ENCODE assay signal across 23 cellular contexts in genomic region chr19:10637894-10638293, GRCh38. TPM values are rescaled to one million over a fixed set of nuclear protein-coding genes. Genes with fewer than 3 reads are reported as not detected.
DNase-seq lines count a peak whose midpoint lies in the region; ATAC-seq and TF ChIP-seq lines count a peak whose summit lies in the region.
"Had no signal": no experiment of that assay in that cellular context is flagged by ENCODE, and none has a peak within 500 bp of the region (broad histone marks: within the 10 kb centered on the region; RNA-seq: fewer than 3 reads in every experiment).

No MANE protein-coding gene starts in this region.

- H4K20me1 ChIP-seq in osteoblast (ENCODE audit: insufficient read depth, low read length), result peaks cover 2% of the 10 kb centered on the region

- peaks cover 59% of the 10 kb centered on the region for H3K36me3 Mint-ChIP-seq in T-helper 2 cell treated with Interferon-gamma antibody and Interleukin-4, amounts not matched to agents 5 μg/mL and 100 μg/mL, for 36 hours (ENCODE audit: low read depth)
- peaks cover 67% of the 10 kb centered on the region for H3K36me3 Mint-ChIP-seq in activated T-helper 2 cell treated with anti-CD3 and anti-CD28 coated beads, Interferon-gamma antibody, Interleukin-2, Interleukin-4, amounts not matched to agents 10 μg/mL and 5 μg/mL and 100 μg/mL, durations not matched to agents 14 hours and 24 hours and 36 hours (ENCODE audit: low read depth)

- no peaks in the 10 kb centered on the region for H3K27me3 ChIP-seq in osteoblast (ENCODE audit: insufficient read depth, low read length)
- H3K27me3 ChIP-seq: heart left ventricle, spleen, thyroid gland had no signal

- intact Hi-C loops in activated T-helper 2 cell treated with anti-CD3 and anti-CD28 coated beads, Interferon-gamma antibody, Interleukin-2, Interleukin-4, amounts not matched to agents 10 μg/mL and 5 μg/mL and 100 μg/mL, durations not matched to agents 14 hours and 24 hours and 36 hours (cut with micrococcal nuclease), result no loop called here

- peaks cover 57% of the 10 kb centered on the region for H3K36me3 ChIP-seq in osteoblast (ENCODE audit: insufficient read depth, low read length)

- no peaks in the 10 kb centered on the region for H3K79me2 ChIP-seq in osteoblast (ENCODE audit: insufficient read depth, low read length)

- H3K27ac Mint-ChIP-seq in T-helper 2 cell treated with Interferon-gamma antibody and Interleukin-4, amounts not matched to agents 5 μg/mL and 100 μg/mL, for 36 hours, result peak overlapping the region; percentile 35
- peak overlapping the region; percentile 42 for H3K27ac Mint-ChIP-seq in activated T-helper 2 cell treated with anti-CD3 and anti-CD28 coated beads, Interferon-gamma antibody, Interleukin-2, Interleukin-4, amounts not matched to agents 10 μg/mL and 5 μg/mL and 100 μg/mL, durations not matched to agents 14 hours and 24 hours and 36 hours

- peaks cover 6% of the 10 kb centered on the region for H3K4me1 Mint-ChIP-seq in T-helper 2 cell treated with Interferon-gamma antibody and Interleukin-4, amounts not matched to agents 5 μg/mL and 100 μg/mL, for 36 hours (ENCODE audit: low read depth)
- peaks cover 10% of the 10 kb centered on the region for H3K4me1 Mint-ChIP-seq in activated T-helper 2 cell treated with anti-CD3 and anti-CD28 coated beads, Interferon-gamma antibody, Interleukin-2, Interleukin-4, amounts not matched to agents 10 μg/mL and 5 μg/mL and 100 μg/mL, durations not matched to agents 14 hours and 24 hours and 36 hours (ENCODE audit: low read depth)

- no peak overlapping the region for H3K4me2 ChIP-seq in osteoblast (ENCODE audit: insufficient read depth, low read length)

- H3K4me3 ChIP-seq in NB4 (ENCODE audit: low read depth, low read length) (no peak overlapping the region), osteoblast (ENCODE audit: insufficient read depth, low read length) (no peak overlapping the region)
- H3K4me3 ChIP-seq: HAP-1, heart left ventricle, lower lobe of right lung, prostate gland, spleen, thyroid gland had no signal

- DNase-seq in T-helper 2 cell treated with Interferon-gamma antibody and Interleukin-4, amounts not matched to agents 5 μg/mL and 100 μg/mL, for 36 hours (ENCODE audit: low spot score), result no peak
- DNase-seq in T-helper 2 cell (no peak), NB4 (ENCODE audit: low read depth) (peak; percentile 81), osteoblast (ENCODE audit: insufficient read length, low spot score, missing footprints) (peak; percentile 61), NAMALWA (ENCODE audit: low spot score) (no peak)
- no peak for DNase-seq in activated T-helper 2 cell treated with anti-CD3 and anti-CD28 coated beads, Interferon-gamma antibody, Interleukin-2, Interleukin-4, amounts not matched to agents 10 μg/mL and 5 μg/mL and 100 μg/mL, durations not matched to agents 14 hours and 24 hours and 36 hours (ENCODE audit: low spot score)
- DNase-seq: activated T-cell treated with anti-CD3 and anti-CD28 coated beads for 4 hours, amniotic stem cell, caudate nucleus, heart left ventricle, KG1, lower lobe of right lung, NCI-H1417, NCI-H82, RPMI8226, spleen, thyroid gland had no signal

- no peak for ATAC-seq in GM21529 (IDR thresholded peaks at IDR 0.05; ENCODE audit: unreplicated experiment)
- no peak for ATAC-seq in GM18517 (IDR thresholded peaks at IDR 0.05; ENCODE audit: unreplicated experiment)
- ATAC-seq: activated CD4-positive, CD25-positive, alpha-beta regulatory T cell treated with anti-CD3 and anti-CD28 coated beads, Interleukin-2, amount 50 U/mL, for 24 hours; heart left ventricle had no signal

- no peak for TF ChIP-seq POLR2A in NB4 (IDR thresholded peaks at IDR 0.05; ENCODE audit: extremely low read depth, insufficient read length)

- no peak overlapping the region for H3K4me3 Mint-ChIP-seq in T-helper 2 cell treated with Interferon-gamma antibody and Interleukin-4, amounts not matched to agents 5 μg/mL and 100 μg/mL, for 36 hours
- no peak overlapping the region for H3K4me3 Mint-ChIP-seq in activated T-helper 2 cell treated with anti-CD3 and anti-CD28 coated beads, Interferon-gamma antibody, Interleukin-2, Interleukin-4, amounts not matched to agents 10 μg/mL and 5 μg/mL and 100 μg/mL, durations not matched to agents 14 hours and 24 hours and 36 hours (ENCODE audit: low read depth)

- H3K9me3 Mint-ChIP-seq in T-helper 2 cell treated with Interferon-gamma antibody and Interleukin-4, amounts not matched to agents 5 μg/mL and 100 μg/mL, for 36 hours, result no peaks in the 10 kb centered on the region
- no peaks in the 10 kb centered on the region for H3K9me3 Mint-ChIP-seq in activated T-helper 2 cell treated with anti-CD3 and anti-CD28 coated beads, Interferon-gamma antibody, Interleukin-2, Interleukin-4, amounts not matched to agents 10 μg/mL and 5 μg/mL and 100 μg/mL, durations not matched to agents 14 hours and 24 hours and 36 hours

- no peaks in the 10 kb centered on the region for H3K4me1 ChIP-seq in osteoblast (ENCODE audit: insufficient read depth, low read length)
- H3K4me1 ChIP-seq: HAP-1, prostate gland had no signal

- no peak for TF ChIP-seq CTCF in NB4 (IDR thresholded peaks at IDR 0.05; ENCODE audit: low read depth, low read length)
- no peak for TF ChIP-seq CTCF in osteoblast (IDR thresholded peaks at IDR 0.05; ENCODE audit: extremely low read depth, low read depth, low read length)

- H3K27me3 Mint-ChIP-seq in T-helper 2 cell treated with Interferon-gamma antibody and Interleukin-4, amounts not matched to agents 5 μg/mL and 100 μg/mL, for 36 hours (ENCODE audit: low read depth), result no peaks in the 10 kb centered on the region
- H3K27me3 Mint-ChIP-seq in activated T-helper 2 cell treated with anti-CD3 and anti-CD28 coated beads, Interferon-gamma antibody, Interleukin-2, Interleukin-4, amounts not matched to agents 10 μg/mL and 5 μg/mL and 100 μg/mL, durations not matched to agents 14 hours and 24 hours and 36 hours (ENCODE audit: low read depth), result no peaks in the 10 kb centered on the region

- no peak overlapping the region for H2AFZ ChIP-seq in osteoblast (ENCODE audit: low read length)

- H3K9me3 ChIP-seq in osteoblast (ENCODE audit: low read depth, low read length), result no peaks in the 10 kb centered on the region
- H3K9me3 ChIP-seq: HAP-1, heart left ventricle, lower lobe of right lung, prostate gland, spleen, thyroid gland had no signal

- no peak overlapping the region for H3K27ac ChIP-seq in osteoblast (ENCODE audit: low read depth, low read length)
- H3K27ac ChIP-seq: heart left ventricle, lower lobe of right lung, prostate gland, thyroid gland had no signal

RNA-seq across cellular contexts. Expression of gene SLC44A2, which starts 12.5 kb away (rescaled TPM):
- 83.0 and 87.4 TPM in 2 replicates for total RNA-seq in activated T-helper 2 cell treated with anti-CD3 and anti-CD28 coated beads, Interferon-gamma antibody, Interleukin-2, Interleukin-4, amounts not matched to agents 10 μg/mL and 5 μg/mL and 100 μg/mL, durations not matched to agents 14 hours and 24 hours and 36 hours
- 43.0 and 49.9 TPM in 2 replicates for total RNA-seq in osteoblast

RNA-seq across cellular contexts. Expression of gene ILF3, which starts 16.3 kb away (rescaled TPM):
- 509 and 523 TPM in 2 replicates for total RNA-seq in activated T-helper 2 cell treated with anti-CD3 and anti-CD28 coated beads, Interferon-gamma antibody, Interleukin-2, Interleukin-4, amounts not matched to agents 10 μg/mL and 5 μg/mL and 100 μg/mL, durations not matched to agents 14 hours and 24 hours and 36 hours
- 105 and 107 TPM in 2 replicates for total RNA-seq in osteoblast

RNA-seq across cellular contexts. Expression of gene AP1M2, which starts 50.8 kb away (rescaled TPM):
- not detected in 2 replicates for total RNA-seq in activated T-helper 2 cell treated with anti-CD3 and anti-CD28 coated beads, Interferon-gamma antibody, Interleukin-2, Interleukin-4, amounts not matched to agents 10 μg/mL and 5 μg/mL and 100 μg/mL, durations not matched to agents 14 hours and 24 hours and 36 hours
- total RNA-seq in osteoblast, result 0.29 and 0.72 TPM in 2 replicates
- total RNA-seq: myocyte had no signal

Comparison
In these comparisons a context has a peak if more than half of its experiments do, and no peak if none do; other contexts are left out.
1. DNase-seq: peak in NB4 (single experiment) and osteoblast (single experiment); none in T-helper 2 cell treated with Interferon-gamma antibody and Interleukin-4, amounts not matched to agents 5 μg/mL and 100 μg/mL, for 36 hours (single experiment), T-helper 2 cell (0 of 5), activated T-helper 2 cell treated with anti-CD3 and anti-CD28 coated beads, Interferon-gamma antibody, Interleukin-2, Interleukin-4, amounts not matched to agents 10 μg/mL and 5 μg/mL and 100 μg/mL, durations not matched to agents 14 hours and 24 hours and 36 hours (single experiment) and NAMALWA (single experiment).